Comparison of ENCODE assay signal across 26 cellular contexts in genomic region chr21:28385845-28386244, GRCh38.
"Had no signal": no experiment of that assay in that cellular context is flagged by ENCODE, and none has a peak within 500 bp of the region (broad histone marks: within the 10 kb centered on the region; RNA-seq: fewer than 3 reads in every experiment).

No MANE protein-coding gene starts in this region.

- ATAC-seq: effector memory CD8-positive, alpha-beta T cell; esophagus mucosa; foreskin keratinocyte; gastrocnemius medialis; gastroesophageal sphincter had no signal

- H3K9me3 ChIP-seq: colonic mucosa, esophagus muscularis mucosa, esophagus squamous epithelium, gastrocnemius medialis, gastroesophageal sphincter had no signal

- H3K4me1 ChIP-seq: colonic mucosa, esophagus squamous epithelium, foreskin keratinocyte, gastrocnemius medialis had no signal

- H3K4me3 ChIP-seq: colonic mucosa, coronary artery, dorsolateral prefrontal cortex, esophagus muscularis mucosa, esophagus squamous epithelium, gastrocnemius medialis, gastroesophageal sphincter had no signal

- H3K27ac ChIP-seq: colonic mucosa, coronary artery, dorsolateral prefrontal cortex, epithelial cell of prostate, esophagus muscularis mucosa, esophagus squamous epithelium, foreskin keratinocyte, gastrocnemius medialis, gastroesophageal sphincter had no signal

- FAIRE-seq: colon, endometrium, endothelial cell of umbilical vein, frontal cortex had no signal

- H3K36me3 ChIP-seq: colonic mucosa, esophagus muscularis mucosa, esophagus squamous epithelium, gastrocnemius medialis, gastroesophageal sphincter had no signal

- DNase-seq: cerebellar nuclear complex; colonic mucosa; cortex of kidney; dermis blood vessel endothelial cell; dorsolateral prefrontal cortex; effector CD4-positive, alpha-beta T cell; effector CD8-positive, alpha-beta T cell; effector memory CD4-positive, alpha-beta T cell; effector memory CD8-positive, alpha-beta T cell; endodermal cell; erythroblast; esophagus squamous epithelium; foreskin fibroblast; foreskin keratinocyte; foreskin melanocyte; gastrocnemius medialis; glutamatergic neuron had no signal

- H3K27me3 ChIP-seq: colonic mucosa, dorsolateral prefrontal cortex, esophagus muscularis mucosa, esophagus squamous epithelium, foreskin keratinocyte, gastrocnemius medialis, gastroesophageal sphincter had no signal
